ENCODE assay signal across 8 cellular contexts in genomic region chr7:137656227-137656849, GRCh38.
DNase-seq lines count a peak whose midpoint lies in the region; ATAC-seq and TF ChIP-seq lines count a peak whose summit lies in the region.

No MANE protein-coding gene starts in this region.

- H3K36me3 Mint-ChIP-seq in activated CD8-positive, alpha-beta T cell treated with anti-CD3 and anti-CD28 coated beads, Interleukin-2, amount 10 ng/mL, durations not matched to agents 7 days and 5 days (ENCODE audit: low read depth) = no peaks in the 10 kb centered on the region
- H3K36me3 Mint-ChIP-seq in endothelial cell (ENCODE audit: low read depth, unreplicated experiment) = no peaks in the 10 kb centered on the region
- H3K36me3 Mint-ChIP-seq in stimulated activated naive B cell treated with anti-CD40 and anti-IgM and Interleukin-4, amounts not matched to agents 10 μg/mL and 1 μg/mL and 100 μg/mL, for 72 hours = no peaks in the 10 kb centered on the region

- CTCF ChIA-PET in activated CD8-positive, alpha-beta T cell treated with anti-CD3 and anti-CD28 coated beads, Interleukin-2, amount 10 ng/mL, durations not matched to agents 7 days and 5 days (lab: Charles Lee) = interaction anchor here (0.7 to 3.6 kb wide), 35 partner anchors 9 to 1230 kb away, joined by 3 to 28 read pairs (median 4); partner anchors contain the start of gene CREB3L2

- ATAC-seq in GM19351 (IDR thresholded peaks at IDR 0.05; ENCODE audit: unreplicated experiment) (peak; percentile 93), HG03565 (IDR thresholded peaks at IDR 0.05; ENCODE audit: unreplicated experiment) (peak; percentile 67)
- peak; percentile 63 for ATAC-seq in activated CD8-positive, alpha-beta T cell treated with anti-CD3 and anti-CD28 coated beads, Interleukin-2, amount 10 ng/mL, durations not matched to agents 7 days and 5 days
- peak; percentile 76 to 82 for ATAC-seq in stimulated activated naive B cell treated with anti-CD40 and anti-IgM and Interleukin-4, amounts not matched to agents 10 μg/mL and 1 μg/mL and 100 μg/mL, for 72 hours (replicated peaks)

- peaks cover 7% of the 10 kb centered on the region for H3K27me3 Mint-ChIP-seq in activated CD8-positive, alpha-beta T cell treated with anti-CD3 and anti-CD28 coated beads, Interleukin-2, amount 10 ng/mL, durations not matched to agents 7 days and 5 days (ENCODE audit: low read depth)
- no peaks in the 10 kb centered on the region for H3K27me3 Mint-ChIP-seq in endothelial cell (ENCODE audit: unreplicated experiment)
- H3K27me3 Mint-ChIP-seq in stimulated activated naive B cell treated with anti-CD40 and anti-IgM and Interleukin-4, amounts not matched to agents 10 μg/mL and 1 μg/mL and 100 μg/mL, for 72 hours = peaks cover 3 to 6% of the 10 kb centered on the region in 2 donors

- no peaks in the 10 kb centered on the region for H3K9me3 Mint-ChIP-seq in activated CD8-positive, alpha-beta T cell treated with anti-CD3 and anti-CD28 coated beads, Interleukin-2, amount 10 ng/mL, durations not matched to agents 7 days and 5 days (ENCODE audit: insufficient read depth)
- no peaks in the 10 kb centered on the region for H3K9me3 Mint-ChIP-seq in endothelial cell (ENCODE audit: unreplicated experiment)
- no peaks in the 10 kb centered on the region for H3K9me3 Mint-ChIP-seq in stimulated activated naive B cell treated with anti-CD40 and anti-IgM and Interleukin-4, amounts not matched to agents 10 μg/mL and 1 μg/mL and 100 μg/mL, for 72 hours

- TF ChIP-seq CTCF in endothelial cell (IDR thresholded peaks at IDR 0.05; ENCODE audit: unreplicated experiment) = peak; percentile 91

- POLR2A ChIA-PET in activated CD8-positive, alpha-beta T cell treated with anti-CD3 and anti-CD28 coated beads, Interleukin-2, amount 10 ng/mL, durations not matched to agents 7 days and 5 days (lab: Charles Lee) = no interaction called here

- no peaks in the 10 kb centered on the region for H3K4me1 Mint-ChIP-seq in activated CD8-positive, alpha-beta T cell treated with anti-CD3 and anti-CD28 coated beads, Interleukin-2, amount 10 ng/mL, durations not matched to agents 7 days and 5 days (ENCODE audit: low read depth)
- peaks cover 27% of the 10 kb centered on the region for H3K4me1 Mint-ChIP-seq in endothelial cell (ENCODE audit: unreplicated experiment)
- no peaks in the 10 kb centered on the region for H3K4me1 Mint-ChIP-seq in stimulated activated naive B cell treated with anti-CD40 and anti-IgM and Interleukin-4, amounts not matched to agents 10 μg/mL and 1 μg/mL and 100 μg/mL, for 72 hours

- H3K4me3 Mint-ChIP-seq in activated CD8-positive, alpha-beta T cell treated with anti-CD3 and anti-CD28 coated beads, Interleukin-2, amount 10 ng/mL, durations not matched to agents 7 days and 5 days = no peak overlapping the region
- no peak overlapping the region for H3K4me3 Mint-ChIP-seq in endothelial cell (ENCODE audit: unreplicated experiment)
- no peak overlapping the region for H3K4me3 Mint-ChIP-seq in stimulated activated naive B cell treated with anti-CD40 and anti-IgM and Interleukin-4, amounts not matched to agents 10 μg/mL and 1 μg/mL and 100 μg/mL, for 72 hours

- no peak overlapping the region for H3K27ac Mint-ChIP-seq in activated CD8-positive, alpha-beta T cell treated with anti-CD3 and anti-CD28 coated beads, Interleukin-2, amount 10 ng/mL, durations not matched to agents 7 days and 5 days
- H3K27ac Mint-ChIP-seq in endothelial cell (ENCODE audit: unreplicated experiment) = no peak overlapping the region
- no peak overlapping the region for H3K27ac Mint-ChIP-seq in stimulated activated naive B cell treated with anti-CD40 and anti-IgM and Interleukin-4, amounts not matched to agents 10 μg/mL and 1 μg/mL and 100 μg/mL, for 72 hours

- peak; percentile 73 for DNase-seq in CD1c-positive myeloid dendritic cell (ENCODE audit: extremely low spot score)
- DNase-seq in NCI-H82 (lab: John Stamatoyannopoulos, UW) = peak; percentile 85
- DNase-seq in activated CD8-positive, alpha-beta T cell treated with anti-CD3 and anti-CD28 coated beads, Interleukin-2, amount 10 ng/mL, durations not matched to agents 7 days and 5 days = peak; percentile 77
- DNase-seq in endothelial cell (ENCODE audit: low spot score) = peak; percentile 82
- DNase-seq in midbrain (lab: John Stamatoyannopoulos, UW) = peak; percentile 79
- peak; percentile 37 for DNase-seq in stimulated activated naive B cell treated with anti-CD40 and anti-IgM and Interleukin-4, amounts not matched to agents 10 μg/mL and 1 μg/mL and 100 μg/mL, for 72 hours

Comparison
In these comparisons a context has a peak if more than half of its experiments do, and no peak if none do; other contexts are left out.
1. Peak in every context shown above with its lines: DNase-seq and ATAC-seq.